8 cellular contexts compared by ENCODE assay signal in the genomic region with DNA sequence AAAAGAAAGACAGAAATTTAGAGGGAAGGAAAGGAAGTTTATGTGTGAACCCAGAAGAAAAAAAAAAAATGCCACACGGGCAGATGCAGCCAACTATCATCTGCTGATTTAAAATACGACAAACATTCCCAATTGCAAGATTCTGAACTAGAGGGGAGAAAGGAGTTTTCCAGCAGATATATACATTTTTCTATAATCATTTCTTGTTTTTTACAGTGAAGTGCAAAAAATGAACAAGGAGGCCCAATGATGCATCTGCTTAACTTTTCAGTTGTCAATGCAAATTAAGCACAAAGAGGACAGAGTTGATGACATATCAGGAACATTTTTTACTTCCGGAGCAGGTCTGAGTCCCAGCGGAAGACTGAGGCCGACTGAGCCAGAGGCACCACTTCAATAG.
"Had no signal": no experiment of that assay in that cellular context is flagged by ENCODE, and none has a peak within 500 bp of the region (broad histone marks: within the 10 kb centered on the region; RNA-seq: fewer than 3 reads in every experiment).

No MANE protein-coding gene starts in this region.

- FAIRE-seq: HepG2 had no signal

- H2AFZ ChIP-seq: GM23338 had no signal

- DNase-seq: H7, HFFc6 had no signal

- H3K4me1 Mint-ChIP-seq: IgD-negative memory B cell had no signal

- H3K9me3 Mint-ChIP-seq: GM23338 had no signal

- H3K9me3 ChIP-seq: HAP-1 had no signal

- ATAC-seq: GM23338, HCT116 had no signal

- H3K27ac Mint-ChIP-seq: GM23338, HFFc6, IgD-negative memory B cell had no signal

- H3K27ac ChIP-seq: HL-60 had no signal

- H3K4me3 Mint-ChIP-seq: GM23338, HFFc6, IgD-negative memory B cell had no signal

- H3K36me3 Mint-ChIP-seq: IgD-negative memory B cell had no signal

- H3K4me2 ChIP-seq: GM23338 had no signal

- H3K4me1 ChIP-seq: HAP-1 had no signal

- H3K4me3 ChIP-seq: GM23338, HAP-1 had no signal

- H3K36me3 ChIP-seq: HAP-1 had no signal
